Comparison of ENCODE assay signal across 21 cellular contexts in genomic region chr5:32109236-32109635, GRCh38.
DNase-seq lines count a peak whose midpoint lies in the region; ATAC-seq, FAIRE-seq and TF ChIP-seq lines count a peak whose summit lies in the region.
"Had no signal": no experiment of that assay in that cellular context is flagged by ENCODE, and none has a peak within 500 bp of the region (broad histone marks: within the 10 kb centered on the region; RNA-seq: fewer than 3 reads in every experiment).

No MANE protein-coding gene starts in this region.

- no peak for TF ChIP-seq CTCF in endothelial cell (IDR thresholded peaks at IDR 0.05; ENCODE audit: unreplicated experiment)
- no peak for TF ChIP-seq CTCF in HepG2 (CRISPR knock-in tag; IDR thresholded peaks at IDR 0.05)

- no peak overlapping the region for H2AFZ ChIP-seq in HepG2 (ENCODE audit: low read length)

- no peaks in the 10 kb centered on the region for H4K20me1 ChIP-seq in HepG2 (ENCODE audit: insufficient read depth, low read length)

- no peaks in the 10 kb centered on the region for H3K79me2 ChIP-seq in HepG2 (ENCODE audit: insufficient read depth, low read length)

- H3K36me3 Mint-ChIP-seq in endothelial cell (ENCODE audit: low read depth, unreplicated experiment): peaks cover 63% of the 10 kb centered on the region

- POLR2A ChIA-PET in HepG2 (lab: Yijun Ruan, JAX): no interaction called here

- no peak overlapping the region for H3K9ac ChIP-seq in HepG2 (ENCODE audit: insufficient read depth, low read depth, low read length)

- peak overlapping the region; percentile 74 for H3K4me3 Mint-ChIP-seq in endothelial cell (ENCODE audit: unreplicated experiment)
- H3K4me3 Mint-ChIP-seq: activated naive CD8-positive, alpha-beta T cell; neural crest cell had no signal

- WGBS in HepG2 (ENCODE audit: low lambda C conversion rate): 97% methylated on average over 10 of the region's 10 CpGs

- no peak for FAIRE-seq in HepG2 (lab: Jason Lieb, UNC)
- FAIRE-seq: islet of Langerhans had no signal

- no TSS peak for BruUV-seq in HepG2 (replicated peaks; lab: Mats Ljungman, UMichigan)

- H3K4me3 ChIP-seq in HepG2 (replicated peaks in 1 of 3; ENCODE audit: insufficient read depth in 1 of 3, low read depth in 2 of 3, low read length in 3 of 3): no peak overlapping the region
- H3K4me3 ChIP-seq: gastrocnemius medialis, sigmoid colon had no signal

- TF ChIP-seq RAD21 in HepG2 (CRISPR knock-in tag; IDR thresholded peaks at IDR 0.05): no peak

- H3K9me3 Mint-ChIP-seq in endothelial cell (ENCODE audit: unreplicated experiment): no peaks in the 10 kb centered on the region
- H3K9me3 Mint-ChIP-seq: neural crest cell had no signal

- ATAC-seq in HepG2 (no peak), GM18861 (IDR thresholded peaks at IDR 0.05; ENCODE audit: unreplicated experiment) (no peak), HG02571 (IDR thresholded peaks at IDR 0.05; ENCODE audit: unreplicated experiment) (no peak), HG02885 (IDR thresholded peaks at IDR 0.05; ENCODE audit: poor library complexity, unreplicated experiment) (no peak)
- ATAC-seq: gastrocnemius medialis had no signal

- CTCF ChIA-PET in HepG2 (lab: Yijun Ruan, JAX; ENCODE audit: low intra/inter-chr PET ratio, low total read pairs): no interaction called here

- H3K36me3 ChIP-seq in HepG2 (replicated peaks in 1 of 2; ENCODE audit: control insufficient read depth in 1 of 2, insufficient read depth in 2 of 2, low read length in 2 of 2): peaks cover 20 to 70% of the 10 kb centered on the region in 2 experiments

- H3K27ac Mint-ChIP-seq in endothelial cell (ENCODE audit: unreplicated experiment): peak overlapping the region; percentile 49
- H3K27ac Mint-ChIP-seq: activated naive CD8-positive, alpha-beta T cell had no signal

- intact Hi-C loops in HepG2 (cut with micrococcal nuclease; ENCODE audit: unreplicated experiment): no loop called here

- peak; percentile 73 for DNase-seq in AG08395 (ENCODE audit: low spot score)
- DNase-seq in GM03348 (ENCODE audit: low spot score): peak; percentile 74
- no peak for DNase-seq in endothelial cell (ENCODE audit: low spot score)
- DNase-seq in HepG2 (ENCODE audit: low spot score): no peak
- no peak for DNase-seq in superior temporal gyrus (ENCODE audit: extremely low spot score)
- DNase-seq: activated CD4-positive, alpha-beta T cell treated with anti-CD3 and anti-CD28 coated beads for 1 hour; AML-193; cortex of kidney; gastrocnemius medialis; GOT3; NCI-H1417 treated with DMSO at 0.1 percent for 48 hours; NCI-H446 treated with DMSO at 0.1 percent for 48 hours; sigmoid colon; T-helper 1 cell had no signal

- no peak overlapping the region for H3K4me2 ChIP-seq in HepG2 (ENCODE audit: low read depth, low read length)

- peaks cover 7% of the 10 kb centered on the region for H3K27me3 Mint-ChIP-seq in endothelial cell (ENCODE audit: unreplicated experiment)
- H3K27me3 Mint-ChIP-seq: activated naive CD8-positive, alpha-beta T cell had no signal

- no peak for TF ChIP-seq EP300 in HepG2 (IDR thresholded peaks at IDR 0.05; ENCODE audit: low read depth in 2 of 2, low read length in 2 of 2)
- TF ChIP-seq EP300 in HepG2 (CRISPR knock-in tag; IDR thresholded peaks at IDR 0.05; ENCODE audit: borderline replicate concordance): no peak

- no peaks in the 10 kb centered on the region for H3K27me3 ChIP-seq in HepG2 (ENCODE audit: control insufficient read depth in 1 of 2, insufficient read depth in 2 of 2, low read length in 2 of 2)
- H3K27me3 ChIP-seq: gastrocnemius medialis, sigmoid colon had no signal

- peaks cover 25% of the 10 kb centered on the region for H3K4me1 Mint-ChIP-seq in endothelial cell (ENCODE audit: unreplicated experiment)
- H3K4me1 Mint-ChIP-seq: neural crest cell had no signal

- H3K9me3 ChIP-seq in HepG2 (ENCODE audit: low read length): no peaks in the 10 kb centered on the region
- H3K9me3 ChIP-seq: gastrocnemius medialis, sigmoid colon had no signal

- in situ Hi-C loops in HepG2 (cut with HindIII; ENCODE audit: extremely low pct_ligation_motif_present, low pct_unique_long_range_greater_than_20kb): no loop called here

- TF ChIP-seq POLR2A in HepG2 (IDR thresholded peaks at IDR 0.05; ENCODE audit: insufficient read depth in 1 of 2, low read depth in 2 of 2, low read length in 2 of 2): no peak

- no peak overlapping the region for H3K27ac ChIP-seq in HepG2 (ENCODE audit: extremely low read length, insufficient read depth, low read length)
- H3K27ac ChIP-seq: gastrocnemius medialis, HL-60, sigmoid colon had no signal

- no peaks in the 10 kb centered on the region; the same call in 1 of the 2 replicates for H3K4me1 ChIP-seq in HepG2 (ENCODE audit: insufficient read depth, low read length)
- H3K4me1 ChIP-seq: gastrocnemius medialis, sigmoid colon had no signal

TF ChIP-seq in HepG2, 621 proteins besides CTCF, POLR2A, EP300 and RAD21:
- no peak for TF ChIP-seq CBX1 (IDR thresholded peaks at IDR 0.05; ENCODE audit: low read depth)
- TF ChIP-seq MXD3 (CRISPR knock-in tag; IDR thresholded peaks at IDR 0.05): no peak
- no peak for TF ChIP-seq AHDC1 (CRISPR knock-in tag; IDR thresholded peaks at IDR 0.05; ENCODE audit: borderline replicate concordance)
- TF ChIP-seq RBM22 (optimal IDR thresholded peaks at IDR 0.05; ENCODE audit: low read length): peak; percentile 63
- no peak for TF ChIP-seq ZNF414 (CRISPR knock-in tag; IDR thresholded peaks at IDR 0.05)
- no peak for TF ChIP-seq ZNF788 (CRISPR knock-in tag; IDR thresholded peaks at IDR 0.05; ENCODE audit: borderline replicate concordance)
- TF ChIP-seq NFE2L1 (CRISPR knock-in tag; IDR thresholded peaks at IDR 0.05; ENCODE audit: borderline replicate concordance): no peak
TF ChIP-seq in HepG2: peak in this region for 1.

Comparison
In these comparisons a context has a peak if more than half of its experiments do, and no peak if none do; other contexts are left out.
1. DNase-seq: peak in AG08395 (single experiment) and GM03348 (single experiment); none in endothelial cell (single experiment), HepG2 (single experiment) and superior temporal gyrus (single experiment).